In genomic region chr20:11516448-11516847, GRCh38 we compare ENCODE assay signal across 27 cellular contexts.
"Had no signal": no experiment of that assay in that cellular context is flagged by ENCODE, and none has a peak within 500 bp of the region (broad histone marks: within the 10 kb centered on the region; RNA-seq: fewer than 3 reads in every experiment).

No MANE protein-coding gene starts in this region.

- H3K9me3 ChIP-seq: ovary, psoas muscle, right lobe of liver, sigmoid colon, spleen, thoracic aorta, thyroid gland, tibial nerve, upper lobe of left lung, vagina had no signal

- H3K36me3 ChIP-seq: neural progenitor cell, ovary, right lobe of liver, sigmoid colon, spleen, thoracic aorta, thyroid gland, tibial nerve, upper lobe of left lung, vagina had no signal

- H3K27me3 ChIP-seq: neural progenitor cell, ovary, right lobe of liver, sigmoid colon, spleen, thyroid gland, tibial nerve, upper lobe of left lung, vagina had no signal

- ATAC-seq: natural killer cell; psoas muscle; right lobe of liver; stimulated activated memory B cell treated with anti-CD40 and anti-IgM and Interleukin-4, amounts not matched to agents 10 μg/mL and 1 μg/mL and 100 μg/mL, for 72 hours; stimulated activated naive CD8-positive, alpha-beta T cell treated with anti-CD3 and anti-CD28 coated beads, Interleukin-15, amount 100 ng/mL, for 72 hours; stimulated activated naive CD8-positive, alpha-beta T cell treated with anti-CD3 and anti-CD28 coated beads, Interleukin-15, Interleukin-2, amounts not matched to agents 100 U/mL and 50 U/mL, for 24 hours had no signal

- H3K9ac ChIP-seq: neural progenitor cell, parathyroid adenoma had no signal

- H3K4me3 ChIP-seq: neural progenitor cell, ovary, psoas muscle, right lobe of liver, sigmoid colon, smooth muscle cell, spleen, thoracic aorta, thyroid gland, tibial nerve, upper lobe of left lung, vagina had no signal

- H3K4me1 ChIP-seq: neural progenitor cell, parathyroid adenoma, psoas muscle, right lobe of liver, sigmoid colon, spleen, thyroid gland, tibial nerve, upper lobe of left lung, vagina had no signal

- H3K27ac ChIP-seq: neural progenitor cell, ovary, parathyroid adenoma, psoas muscle, right lobe of liver, sigmoid colon, spleen, thoracic aorta, thyroid gland, tibial nerve, upper lobe of left lung, vagina had no signal

- DNase-seq: natural killer cell; occipital lobe; ovary; posterior cingulate gyrus; psoas muscle; right cardiac atrium; right lobe of liver; sigmoid colon; spleen; stimulated activated CD4-positive, alpha-beta T cell treated with anti-CD3 and anti-CD28 coated beads, Interleukin-12 subunit alpha, Interleukin-12 subunit beta, amount 100 ng/mL, for 4 hours; stimulated activated CD4-positive, alpha-beta T cell treated with anti-CD3 and anti-CD28 coated beads, Interleukin-1b, Interleukin-23, amount 100 ng/mL, for 48 hours; stimulated activated CD4-positive, alpha-beta T cell treated with anti-CD3 and anti-CD28 coated beads, Interleukin-4, amount 100 ng/mL, for 1 hour; stimulated activated CD4-positive, alpha-beta T cell treated with anti-CD3 and anti-CD28 coated beads, Interleukin-4, amount 100 ng/mL, for 4 hours; stimulated activated CD8-positive, alpha-beta memory T cell treated with anti-CD3 and anti-CD28 coated beads, Interleukin-4, amount 100 ng/mL, for 48 hours; stimulated activated naive CD4-positive, alpha-beta T cell; stimulated activated naive CD8-positive, alpha-beta T cell treated with anti-CD3 and anti-CD28 coated beads, Interleukin-15, amount 100 ng/mL, for 72 hours; stimulated activated naive CD8-positive, alpha-beta T cell treated with anti-CD3 and anti-CD28 coated beads, Interleukin-15, Interleukin-2, amounts not matched to agents 100 U/mL and 50 U/mL, for 24 hours; thyroid gland; trophoblast cell; upper lobe of left lung had no signal
